Comparison of ENCODE assay signal across 1 cellular context in genomic region chr12:55933158-55933798, GRCh38.
TF ChIP-seq lines count a peak whose summit lies in the region.

No MANE protein-coding gene starts in this region.

TF ChIP-seq in IMR-90, 13 proteins besides CTCF, POLR2A, EP300 and RAD21 (continued from another document):
- TF ChIP-seq, protein P1, sequence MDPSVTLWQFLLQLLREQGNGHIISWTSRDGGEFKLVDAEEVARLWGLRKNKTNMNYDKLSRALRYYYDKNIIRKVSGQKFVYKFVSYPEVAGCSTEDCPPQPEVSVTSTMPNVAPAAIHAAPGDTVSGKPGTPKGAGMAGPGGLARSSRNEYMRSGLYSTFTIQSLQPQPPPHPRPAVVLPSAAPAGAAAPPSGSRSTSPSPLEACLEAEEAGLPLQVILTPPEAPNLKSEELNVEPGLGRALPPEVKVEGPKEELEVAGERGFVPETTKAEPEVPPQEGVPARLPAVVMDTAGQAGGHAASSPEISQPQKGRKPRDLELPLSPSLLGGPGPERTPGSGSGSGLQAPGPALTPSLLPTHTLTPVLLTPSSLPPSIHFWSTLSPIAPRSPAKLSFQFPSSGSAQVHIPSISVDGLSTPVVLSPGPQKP (IDR thresholded peaks at IDR 0.05; ENCODE audit: borderline replicate concordance, low read depth, low read length) = no peak
- TF ChIP-seq CHD1 (IDR thresholded peaks at IDR 0.05; ENCODE audit: low read depth, low read length) = no peak
- no peak for TF ChIP-seq MXI1 (IDR thresholded peaks at IDR 0.05; ENCODE audit: borderline replicate concordance, low read depth, low read length)
- TF ChIP-seq USF2 (IDR thresholded peaks at IDR 0.05; ENCODE audit: low read depth, low read length) = no peak
- TF ChIP-seq MAZ (IDR thresholded peaks at IDR 0.05; ENCODE audit: borderline replicate concordance, low read depth, low read length) = no peak
- TF ChIP-seq FOS (IDR thresholded peaks at IDR 0.05; ENCODE audit: low read depth, low read length) = no peak
